21 cellular contexts compared by ENCODE assay signal in the genomic region with DNA sequence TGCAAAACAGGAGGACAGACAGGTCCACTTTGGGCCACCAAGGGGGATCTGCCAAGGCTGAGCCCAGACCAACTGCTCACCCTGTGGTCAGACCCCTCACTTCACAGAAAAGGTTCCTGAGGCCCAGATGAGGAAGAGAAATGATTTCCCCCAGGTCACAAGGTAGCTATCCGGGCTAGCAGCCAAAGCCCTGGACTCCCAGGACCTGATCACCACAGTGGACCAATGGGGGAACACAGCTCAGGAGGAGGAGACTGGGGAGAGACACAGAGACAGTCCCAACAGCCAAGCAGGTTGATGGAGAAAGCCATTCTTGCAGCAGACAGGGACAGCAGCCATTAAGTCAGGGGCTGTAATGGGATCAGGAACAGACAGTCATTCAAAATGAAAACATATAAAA. TPM values are rescaled to one million over a fixed set of nuclear protein-coding genes. Genes with fewer than 3 reads are reported as not detected.
DNase-seq lines count a peak whose midpoint lies in the region; ATAC-seq and TF ChIP-seq lines count a peak whose summit lies in the region.
"Had no signal": no experiment of that assay in that cellular context is flagged by ENCODE, and none has a peak within 500 bp of the region (broad histone marks: within the 10 kb centered on the region; RNA-seq: fewer than 3 reads in every experiment).

No MANE protein-coding gene starts in this region.

- no peak overlapping the region for H3K23ac ChIP-seq in neuronal stem cell (ENCODE audit: low read depth, low read length, poor library complexity)

- H3K4ac ChIP-seq in neuronal stem cell (ENCODE audit: low read length) = no peak overlapping the region

- no peak overlapping the region for H4K91ac ChIP-seq in neuronal stem cell (ENCODE audit: low read depth, low read length, poor library complexity)

- H3K4me3 ChIP-seq in CD4-positive, alpha-beta memory T cell (ENCODE audit: low read length in 2 of 2) = no peak overlapping the region
- no peak overlapping the region for H3K4me3 ChIP-seq in neuronal stem cell (ENCODE audit: low read length in 2 of 2)
- H3K4me3 ChIP-seq: left ventricle myocardium inferior had no signal

- no peak overlapping the region for H2AFZ ChIP-seq in neuronal stem cell (ENCODE audit: low read length)

- H3K4me1 Mint-ChIP-seq in activated CD4-positive, alpha-beta T cell treated with anti-CD3 and anti-CD28 coated beads for 36 hours = peaks cover 6% of the 10 kb centered on the region
- peaks cover 15 to 28% (median 15%) of the 10 kb centered on the region in 4 donors for H3K4me1 Mint-ChIP-seq in CD4-positive, alpha-beta memory T cell
- peaks cover 10% of the 10 kb centered on the region for H3K4me1 Mint-ChIP-seq in activated CD8-positive, alpha-beta T cell treated with anti-CD3 and anti-CD28 coated beads for 36 hours (ENCODE audit: low read depth)

- no peak overlapping the region for H2BK12ac ChIP-seq in neuronal stem cell (ENCODE audit: low read length)

- DNase-seq in activated CD4-positive, alpha-beta T cell treated with anti-CD3 and anti-CD28 coated beads for 36 hours = no peak
- no peak for DNase-seq in activated CD4-positive, alpha-beta T cell treated with anti-CD3 and anti-CD28 coated beads for 1 hour
- no peak for DNase-seq in CD4-positive, alpha-beta memory T cell
- DNase-seq in activated CD8-positive, alpha-beta T cell treated with anti-CD3 and anti-CD28 coated beads for 36 hours = no peak
- peak; percentile 84 for DNase-seq in left lobe of liver (ENCODE audit: low spot score)
- no peak for DNase-seq in neuronal stem cell (ENCODE audit: low spot score)
- DNase-seq in mucosa of gallbladder (ENCODE audit: low spot score) = no peak
- DNase-seq: DMS79, left ventricle myocardium inferior, NCI-H1436, NCI-H2171 had no signal

- intact Hi-C loops in activated CD4-positive, alpha-beta T cell treated with anti-CD3 and anti-CD28 coated beads for 36 hours (cut with DNase I, micrococcal nuclease) = no loop called here
- intact Hi-C loops in CD4-positive, alpha-beta memory T cell (cut with micrococcal nuclease) = no loop called here
- intact Hi-C loops in activated CD8-positive, alpha-beta T cell treated with anti-CD3 and anti-CD28 coated beads for 36 hours (cut with micrococcal nuclease) = no loop called here

- no peak overlapping the region for H3K14ac ChIP-seq in neuronal stem cell (ENCODE audit: low read length)

- no CpG with 5 or more reads among the region's 1 CpG for WGBS in neuronal stem cell (ENCODE audit: extremely low coverage in 2 of 2, insufficient read length in 2 of 2, insufficient replicate concordance in 1 of 2), 2 donors

- H3K79me1 ChIP-seq in neuronal stem cell (ENCODE audit: low read depth, low read length) = no peaks in the 10 kb centered on the region

- no peak overlapping the region for H2BK15ac ChIP-seq in neuronal stem cell (ENCODE audit: low read length)

- no peaks in the 10 kb centered on the region for H3K27me3 ChIP-seq in CD4-positive, alpha-beta memory T cell (ENCODE audit: insufficient read depth, low read length)
- H3K27me3 ChIP-seq in neuronal stem cell (ENCODE audit: control insufficient read depth in 3 of 3, insufficient read depth in 3 of 3, low read depth in 1 of 3, low read length in 3 of 3) = no peaks in the 10 kb centered on the region

- no peaks in the 10 kb centered on the region for H3K9me3 Mint-ChIP-seq in activated CD4-positive, alpha-beta T cell treated with anti-CD3 and anti-CD28 coated beads for 36 hours (ENCODE audit: low read depth)
- no peaks in the 10 kb centered on the region for H3K9me3 Mint-ChIP-seq in CD4-positive, alpha-beta memory T cell
- no peaks in the 10 kb centered on the region for H3K9me3 Mint-ChIP-seq in activated CD8-positive, alpha-beta T cell treated with anti-CD3 and anti-CD28 coated beads for 36 hours

- no peak overlapping the region for H3K18ac ChIP-seq in neuronal stem cell (ENCODE audit: low read length)

- H3K4me3 Mint-ChIP-seq in activated CD4-positive, alpha-beta T cell treated with anti-CD3 and anti-CD28 coated beads for 36 hours = no peak overlapping the region
- no peak overlapping the region for H3K4me3 Mint-ChIP-seq in CD4-positive, alpha-beta memory T cell
- no peak overlapping the region for H3K4me3 Mint-ChIP-seq in activated CD8-positive, alpha-beta T cell treated with anti-CD3 and anti-CD28 coated beads for 36 hours

- peak overlapping the region; percentile 73 for H3K27ac Mint-ChIP-seq in activated CD4-positive, alpha-beta T cell treated with anti-CD3 and anti-CD28 coated beads for 36 hours
- H3K27ac Mint-ChIP-seq in CD4-positive, alpha-beta memory T cell = peak overlapping the region in 5 of 7 donors; percentile 58 to 96 (median 93)
- peak overlapping the region; percentile 81 for H3K27ac Mint-ChIP-seq in activated CD8-positive, alpha-beta T cell treated with anti-CD3 and anti-CD28 coated beads for 36 hours

- H3K9ac ChIP-seq in neuronal stem cell (ENCODE audit: low read depth, low read length, poor library complexity) = no peak overlapping the region

- H3K36me3 Mint-ChIP-seq in activated CD4-positive, alpha-beta T cell treated with anti-CD3 and anti-CD28 coated beads for 36 hours (ENCODE audit: low read depth) = peaks cover 13% of the 10 kb centered on the region
- peaks cover 21 to 23% of the 10 kb centered on the region in 2 donors for H3K36me3 Mint-ChIP-seq in CD4-positive, alpha-beta memory T cell
- peaks cover 3% of the 10 kb centered on the region for H3K36me3 Mint-ChIP-seq in activated CD8-positive, alpha-beta T cell treated with anti-CD3 and anti-CD28 coated beads for 36 hours (ENCODE audit: low read depth)

- H3K27me3 Mint-ChIP-seq in activated CD4-positive, alpha-beta T cell treated with anti-CD3 and anti-CD28 coated beads for 36 hours = no peaks in the 10 kb centered on the region
- H3K27me3 Mint-ChIP-seq in CD4-positive, alpha-beta memory T cell = no peaks in the 10 kb centered on the region
- H3K27me3 Mint-ChIP-seq in activated CD8-positive, alpha-beta T cell treated with anti-CD3 and anti-CD28 coated beads for 36 hours = no peaks in the 10 kb centered on the region

- no peak for TF ChIP-seq CTCF in activated CD8-positive, alpha-beta T cell treated with anti-CD3 and anti-CD28 coated beads for 36 hours (IDR thresholded peaks at IDR 0.05)

- H3K4me1 ChIP-seq in CD4-positive, alpha-beta memory T cell (ENCODE audit: insufficient read depth, low read length) = peaks cover 19% of the 10 kb centered on the region
- no peaks in the 10 kb centered on the region for H3K4me1 ChIP-seq in neuronal stem cell (ENCODE audit: control insufficient read depth in 2 of 2, insufficient read depth in 1 of 2, low read depth in 1 of 2, low read length in 2 of 2)

- H2BK5ac ChIP-seq in neuronal stem cell (ENCODE audit: low read length) = no peak overlapping the region

- peak overlapping the region; percentile 8 for H3K27ac ChIP-seq in CD4-positive, alpha-beta memory T cell (ENCODE audit: low read depth, low read length)
- H3K27ac ChIP-seq in neuronal stem cell (replicated peaks; ENCODE audit: low read length) = no peak overlapping the region
- H3K27ac ChIP-seq: C4-2B, left ventricle myocardium inferior, VCaP had no signal

- no peak overlapping the region for H3K4me2 ChIP-seq in neuronal stem cell (ENCODE audit: insufficient read depth, low read length, poor library complexity, severe bottlenecking)

- CTCF ChIA-PET in activated CD4-positive, alpha-beta T cell treated with anti-CD3 and anti-CD28 coated beads for 36 hours (lab: Charles Lee) = interaction anchor here (1.0 kb wide), 1 partner anchor 255 kb away, joined by 3 read pairs; no protein-coding TSS in a partner anchor
- CTCF ChIA-PET in CD4-positive, alpha-beta memory T cell (lab: Charles Lee; ENCODE audit: partially characterized antibody) = interaction anchor here (0.6 kb wide), 1 partner anchor 995 kb away, joined by 3 read pairs; no protein-coding TSS in a partner anchor
- CTCF ChIA-PET in activated CD8-positive, alpha-beta T cell treated with anti-CD3 and anti-CD28 coated beads for 36 hours (lab: Charles Lee) = interaction anchor here (0.9 kb wide), 1 partner anchor 49 kb away, joined by 3 read pairs; no protein-coding TSS in a partner anchor

- ATAC-seq in activated CD4-positive, alpha-beta T cell treated with anti-CD3 and anti-CD28 coated beads for 36 hours = no peak
- no peak for ATAC-seq in activated CD8-positive, alpha-beta T cell treated with anti-CD3 and anti-CD28 coated beads for 36 hours
- peak; percentile 87 for ATAC-seq in left lobe of liver
- ATAC-seq in SK-N-SH treated with all-trans-retinoic acid at 6 μM for 48 hours = no peak
- ATAC-seq: sciatic nerve had no signal

- H2AK5ac ChIP-seq in neuronal stem cell (ENCODE audit: low read depth, low read length) = no peak overlapping the region

- no peak overlapping the region for H4K8ac ChIP-seq in neuronal stem cell (ENCODE audit: low read depth, low read length)

- H2BK120ac ChIP-seq in neuronal stem cell (ENCODE audit: low read depth, low read length) = no peak overlapping the region

- H3K36me3 ChIP-seq in CD4-positive, alpha-beta memory T cell (ENCODE audit: insufficient read depth, low read length) = peaks cover 14% of the 10 kb centered on the region
- H3K36me3 ChIP-seq in neuronal stem cell (replicated peaks in 1 of 2; ENCODE audit: control insufficient read depth in 2 of 2, insufficient read depth in 2 of 2, low read length in 2 of 2) = peaks cover 5 to 7% of the 10 kb centered on the region in 2 donors

- no peaks in the 10 kb centered on the region for H3K9me3 ChIP-seq in CD4-positive, alpha-beta memory T cell (ENCODE audit: control insufficient read depth in 1 of 2, low read length in 2 of 2)
- H3K9me3 ChIP-seq in neuronal stem cell (replicated peaks in 1 of 2; ENCODE audit: control insufficient read depth in 2 of 2, insufficient read depth in 1 of 2, low read depth in 1 of 2, low read length in 2 of 2) = no peaks in the 10 kb centered on the region
- H3K9me3 ChIP-seq: left ventricle myocardium inferior had no signal

- POLR2A ChIA-PET in activated CD4-positive, alpha-beta T cell treated with anti-CD3 and anti-CD28 coated beads for 36 hours (lab: Charles Lee) = no interaction called here
- POLR2A ChIA-PET in CD4-positive, alpha-beta memory T cell (lab: Charles Lee; ENCODE audit: partially characterized antibody) = no interaction called here
- POLR2A ChIA-PET in activated CD8-positive, alpha-beta T cell treated with anti-CD3 and anti-CD28 coated beads for 36 hours (lab: Charles Lee) = no interaction called here

RNA-seq across cellular contexts. Expression of a gene that starts 16.2 kb away (rescaled TPM):
- total RNA-seq in activated CD4-positive, alpha-beta T cell treated with anti-CD3 and anti-CD28 coated beads for 36 hours = 10 to 100 TPM; 19.2 to 25.1 TPM
- 10 to 100 TPM; 16.3 to 20.4 TPM for total RNA-seq in CD4-positive, alpha-beta memory T cell
- 10 to 100 TPM; 42.2 to 67.7 TPM for polyA plus RNA-seq in CD4-positive, alpha-beta memory T cell
- 10 to 100 TPM; 18.5 to 18.7 TPM for total RNA-seq in activated CD8-positive, alpha-beta T cell treated with anti-CD3 and anti-CD28 coated beads for 36 hours
- total RNA-seq in left lobe of liver (11.1 TPM), mucosa of gallbladder (18.7 TPM)
- 23.3 TPM for polyA plus RNA-seq in neuronal stem cell (2013, experiment 1 of 2)
- polyA plus RNA-seq in neuronal stem cell (2013, experiment 2 of 2) = 23.0 TPM

RNA-seq across cellular contexts. Expression of a gene that starts 16.6 kb away (rescaled TPM):
- 10 to 100 TPM; 95.5 to 95.9 TPM for total RNA-seq in activated CD4-positive, alpha-beta T cell treated with anti-CD3 and anti-CD28 coated beads for 36 hours
- 10 to 100 TPM; 47.6 to 53.2 TPM for total RNA-seq in CD4-positive, alpha-beta memory T cell
- polyA plus RNA-seq in CD4-positive, alpha-beta memory T cell = 100 to 1,000 TPM; 271 to 332 TPM
- total RNA-seq in activated CD8-positive, alpha-beta T cell treated with anti-CD3 and anti-CD28 coated beads for 36 hours = 100 to 1,000 TPM in 1 of 2 experiments, 10 to 100 TPM in 1; 92.4 to 105 TPM
- total RNA-seq in left lobe of liver = 65.5 TPM
- 169 TPM for polyA plus RNA-seq in neuronal stem cell (2013, experiment 1 of 2)
- polyA plus RNA-seq in neuronal stem cell (2013, experiment 2 of 2) = 171 TPM
- total RNA-seq in mucosa of gallbladder = 106 TPM

RNA-seq across cellular contexts. Expression of a gene that starts 30.8 kb away (rescaled TPM):
- total RNA-seq in activated CD4-positive, alpha-beta T cell treated with anti-CD3 and anti-CD28 coated beads for 36 hours = not detected
- not detected for total RNA-seq in CD4-positive, alpha-beta memory T cell
- under 1 TPM; 0.08 to 0.13 TPM for polyA plus RNA-seq in CD4-positive, alpha-beta memory T cell
- total RNA-seq in activated CD8-positive, alpha-beta T cell treated with anti-CD3 and anti-CD28 coated beads for 36 hours = under 1 TPM in 1 of 2 experiments, not detected in 1; 0.09 TPM
- not detected for total RNA-seq in left lobe of liver
- polyA plus RNA-seq in neuronal stem cell (2013, experiment 1 of 2) = 0.04 TPM
- polyA plus RNA-seq in neuronal stem cell (2013, experiment 2 of 2) = 0.04 TPM
- total RNA-seq in mucosa of gallbladder = not detected
- total RNA-seq: A673, esophagus mucosa, left ventricle myocardium inferior, LHCN-M2, osteocyte, RPMI7951, sciatic nerve, ureter had no signal
